ENCODE assay signal across 7 cellular contexts in genomic region chr11:747176-748006, GRCh38. TPM values are rescaled to one million over a fixed set of nuclear protein-coding genes. Genes with fewer than 3 reads are reported as not detected.
DNase-seq lines count a peak whose midpoint lies in the region; ATAC-seq and TF ChIP-seq lines count a peak whose summit lies in the region.

Gene TALDO1 (plus strand): TSS chr11:747464. CDS start chr11:747482, 18 bp downstream.

- intact Hi-C loops in sigmoid colon (cut with DNase I) = loop anchor here (5.0 kb wide), 1 partner anchor 50 kb away; the partner anchor contains the start of gene SLC25A22

- TF ChIP-seq CTCF in astrocyte of the spinal cord (IDR thresholded peaks at IDR 0.05; ENCODE audit: low read depth, low read length) (peak; percentile 12), sigmoid colon (IDR thresholded peaks at IDR 0.05) (peak in 1 of 4 experiments; percentile 20)

- in situ Hi-C loops in astrocyte of the spinal cord (cut with HindIII; ENCODE audit: low sequenced_read_pairs) = no loop called here

- TF ChIP-seq POLR2A in sigmoid colon (IDR thresholded peaks at IDR 0.05) = peak; percentile 16 to 41

- no peaks in the 10 kb centered on the region for H3K9me3 ChIP-seq in sigmoid colon

- H3K4me1 ChIP-seq in sigmoid colon = peaks cover 0 to 30% (median 22%) of the 10 kb centered on the region in 4 donors

- TF ChIP-seq EP300 in sigmoid colon (IDR thresholded peaks at IDR 0.05) = no peak

- H3K36me3 ChIP-seq in sigmoid colon = no peaks in the 10 kb centered on the region

- H3K27me3 ChIP-seq in sigmoid colon = no peaks in the 10 kb centered on the region

- H3K4me3 ChIP-seq in astrocyte of the spinal cord (ENCODE audit: low read depth, low read length) = peak within 1 kb of the TSS; percentile 60
- peak within 1 kb of the TSS; percentile 76 to 99 (median 97) for H3K4me3 ChIP-seq in sigmoid colon

- H3K27ac ChIP-seq in sigmoid colon = peak within 1 kb of the TSS; percentile 82 to 89 (median 87)

- ATAC-seq in GM18502 (IDR thresholded peaks at IDR 0.05; ENCODE audit: poor library complexity, unreplicated experiment) = peak; percentile 93
- peak; percentile 93 for ATAC-seq in HG02885 (IDR thresholded peaks at IDR 0.05; ENCODE audit: poor library complexity, unreplicated experiment)

- DNase-seq in NCI-H1694 treated with DMSO at 0.1 percent for 48 hours (lab: John Stamatoyannopoulos, UW) (peak; percentile 53), T-helper 9 cell (peak; percentile 71), astrocyte of the spinal cord (ENCODE audit: low read depth, low spot score) (peak; percentile 82), hypothalamus (lab: John Stamatoyannopoulos, UW) (peak; percentile 42 to 97 (median 86)), sigmoid colon (peak; percentile 95)

- WGBS in sigmoid colon, 2 donors = 0% methylated on average over 110 of the region's 110 CpGs

RNA-seq across cellular contexts. Expression of gene TALDO1, which starts in this region (rescaled TPM):
- total RNA-seq in sigmoid colon = 100 to 1,000 TPM in 2 of 4 donors, 10 to 100 TPM in 2; 94.6 to 133 (median 108) TPM
- 100 to 1,000 TPM; 142 to 177 (median 170) TPM for polyA plus RNA-seq in sigmoid colon

Comparison
In these comparisons a context has a peak if more than half of its experiments do, and no peak if none do; other contexts are left out.
1. Peak in every context shown above with its lines: DNase-seq, ATAC-seq, H3K4me3 ChIP-seq and H3K27ac ChIP-seq.